19 cellular contexts compared by ENCODE assay signal in genomic region chr13:23069571-23069970, GRCh38.
DNase-seq lines count a peak whose midpoint lies in the region; ATAC-seq and TF ChIP-seq lines count a peak whose summit lies in the region.
"Had no signal": no experiment of that assay in that cellular context is flagged by ENCODE, and none has a peak within 500 bp of the region (broad histone marks: within the 10 kb centered on the region; RNA-seq: fewer than 3 reads in every experiment).

No MANE protein-coding gene starts in this region.

- H3K4me1 ChIP-seq in mesenchymal stem cell (ENCODE audit: control insufficient read depth, insufficient read depth, low read depth, low read length) (no peaks in the 10 kb centered on the region), PC-9 (replicated peaks; ENCODE audit: insufficient read depth) (no peaks in the 10 kb centered on the region)

- BruUV-seq in PC-9 (replicated peaks; lab: Mats Ljungman, UMichigan): no TSS peak

- no peak overlapping the region for H2BK5ac ChIP-seq in mesenchymal stem cell (ENCODE audit: low read depth, low read length, poor library complexity, severe bottlenecking)

- H3K27me3 Mint-ChIP-seq in HFFc6 (ENCODE audit: insufficient read depth): no peaks in the 10 kb centered on the region; the same call in 1 of the 2 replicates
- peaks cover 0 to 6% of the 10 kb centered on the region in 2 donors for H3K27me3 Mint-ChIP-seq in natural killer cell treated with Interleukin-12 subunit alpha and Interleukin-12 subunit beta and Interleukin-15 and Interleukin-18, amount 100 ng/mL, for 72 hours
- H3K27me3 Mint-ChIP-seq: type B pancreatic cell had no signal

- no peak overlapping the region for H2BK12ac ChIP-seq in mesenchymal stem cell (ENCODE audit: low read length in 2 of 2)

- H3K9me3 ChIP-seq in mesenchymal stem cell (ENCODE audit: control insufficient read depth, low read length) (peaks cover 8% of the 10 kb centered on the region), PC-9 (ENCODE audit: insufficient read depth, low read depth) (no peaks in the 10 kb centered on the region)

- peak overlapping the region; percentile 82 for H3K9ac ChIP-seq in mesenchymal stem cell (ENCODE audit: low read length)

- H3K9me3 Mint-ChIP-seq in HFFc6: peaks cover 15% of the 10 kb centered on the region
- no peaks in the 10 kb centered on the region for H3K9me3 Mint-ChIP-seq in natural killer cell treated with Interleukin-12 subunit alpha and Interleukin-12 subunit beta and Interleukin-15 and Interleukin-18, amount 100 ng/mL, for 72 hours
- H3K9me3 Mint-ChIP-seq: activated T-helper 2 cell treated with anti-CD3 and anti-CD28 coated beads, Interferon-gamma antibody, Interleukin-2, Interleukin-4, amounts not matched to agents 10 μg/mL and 5 μg/mL and 100 μg/mL, durations not matched to agents 14 hours and 24 hours and 36 hours had no signal

- H3K27me3 ChIP-seq in mesenchymal stem cell (ENCODE audit: control insufficient read depth in 1 of 2, insufficient read depth in 1 of 2, low read length in 2 of 2) (no peaks in the 10 kb centered on the region), PC-9 (ENCODE audit: insufficient read depth, low read depth) (peaks cover 35% of the 10 kb centered on the region)

- H3K27ac ChIP-seq in mesenchymal stem cell (ENCODE audit: low read length, poor library complexity, severe bottlenecking): no peak overlapping the region
- no peak overlapping the region for H3K27ac ChIP-seq in PC-9
- H3K27ac ChIP-seq: skin epidermis had no signal

- no peak overlapping the region for H3K18ac ChIP-seq in mesenchymal stem cell (ENCODE audit: low read depth in 1 of 2, low read length in 2 of 2)

- TF ChIP-seq CTCF in HFFc6 (IDR thresholded peaks at IDR 0.05) (no peak), cardiac fibroblast (IDR thresholded peaks at IDR 0.05; ENCODE audit: low read depth, low read length) (no peak), PC-9 (conservative IDR thresholded peaks at IDR 0.05) (no peak)

- no peak overlapping the region for H2BK120ac ChIP-seq in mesenchymal stem cell (ENCODE audit: low read depth, low read length)

- H3K14ac ChIP-seq in mesenchymal stem cell (ENCODE audit: low read length in 2 of 2): no peak overlapping the region

- H3K27ac Mint-ChIP-seq in HFFc6: peak overlapping the region; percentile 89
- H3K27ac Mint-ChIP-seq in natural killer cell treated with Interleukin-12 subunit alpha and Interleukin-12 subunit beta and Interleukin-15 and Interleukin-18, amount 100 ng/mL, for 72 hours: no peak overlapping the region
- H3K27ac Mint-ChIP-seq: activated T-helper 2 cell treated with anti-CD3 and anti-CD28 coated beads, Interferon-gamma antibody, Interleukin-2, Interleukin-4, amounts not matched to agents 10 μg/mL and 5 μg/mL and 100 μg/mL, durations not matched to agents 14 hours and 24 hours and 36 hours; type B pancreatic cell had no signal

- no CpG with 5 or more reads among the region's 1 CpG for WGBS in mesenchymal stem cell

- H3K36me3 ChIP-seq in mesenchymal stem cell (ENCODE audit: control insufficient read depth in 1 of 2, insufficient read depth in 2 of 2, low read depth in 1 of 2, low read length in 2 of 2): no peaks in the 10 kb centered on the region
- no peaks in the 10 kb centered on the region for H3K36me3 ChIP-seq in PC-9 (ENCODE audit: low read depth)

- no peak for ATAC-seq in natural killer cell treated with Interleukin-12 subunit alpha and Interleukin-12 subunit beta and Interleukin-15 and Interleukin-18, amount 100 ng/mL, for 72 hours

- peaks cover 13% of the 10 kb centered on the region for H3K36me3 Mint-ChIP-seq in HFFc6 (ENCODE audit: low read depth)
- H3K36me3 Mint-ChIP-seq in natural killer cell treated with Interleukin-12 subunit alpha and Interleukin-12 subunit beta and Interleukin-15 and Interleukin-18, amount 100 ng/mL, for 72 hours: no peaks in the 10 kb centered on the region
- H3K36me3 Mint-ChIP-seq: type B pancreatic cell had no signal

- DNase-seq in AG08396 (ENCODE audit: low spot score): peak; percentile 68
- DNase-seq in HFFc6: peak; percentile 71
- peak; percentile 59 to 70 for DNase-seq in cardiac fibroblast (ENCODE audit: low read depth in 2 of 2)
- DNase-seq in mesenchymal stem cell: no peak
- DNase-seq in natural killer cell treated with Interleukin-12 subunit alpha and Interleukin-12 subunit beta and Interleukin-15 and Interleukin-18, amount 100 ng/mL, for 72 hours (ENCODE audit: low spot score): no peak
- DNase-seq in AML-193 (lab: John Stamatoyannopoulos, UW): no peak
- no peak for DNase-seq in PC-9
- no peak for DNase-seq in COR-L47 (lab: John Stamatoyannopoulos, UW)
- DNase-seq: anterior cingulate cortex; C1 segment of cervical spinal cord; dermis blood vessel endothelial cell; DMS79 treated with DMSO at 0.1 percent for 48 hours; NCI-H1436; NCI-H446 treated with DMSO at 0.1 percent for 48 hours; nucleus accumbens; stimulated activated naive CD4-positive, alpha-beta T cell had no signal

- no peak overlapping the region for H3K4ac ChIP-seq in mesenchymal stem cell (ENCODE audit: low read depth in 1 of 2, low read length in 2 of 2)

- CTCF ChIA-PET in PC-9 (lab: Charles Lee): no interaction called here

- no peak overlapping the region for H2BK15ac ChIP-seq in mesenchymal stem cell (ENCODE audit: low read depth, poor library complexity, severe bottlenecking)

- H3K9me2 ChIP-seq in PC-9 (ENCODE audit: insufficient read depth): no peaks in the 10 kb centered on the region

- H2AK5ac ChIP-seq in mesenchymal stem cell (ENCODE audit: low read length, severe bottlenecking): no peak overlapping the region

- H3K4me3 Mint-ChIP-seq in HFFc6: peak overlapping the region; percentile 68
- no peak overlapping the region for H3K4me3 Mint-ChIP-seq in natural killer cell treated with Interleukin-12 subunit alpha and Interleukin-12 subunit beta and Interleukin-15 and Interleukin-18, amount 100 ng/mL, for 72 hours
- H3K4me3 Mint-ChIP-seq: type B pancreatic cell had no signal

- intact Hi-C loops in PC-9 (cut with micrococcal nuclease; ENCODE audit: unreplicated experiment): no loop called here

- peaks cover 34% of the 10 kb centered on the region for H3K4me1 Mint-ChIP-seq in HFFc6 (ENCODE audit: low read depth)
- H3K4me1 Mint-ChIP-seq in natural killer cell treated with Interleukin-12 subunit alpha and Interleukin-12 subunit beta and Interleukin-15 and Interleukin-18, amount 100 ng/mL, for 72 hours (ENCODE audit: low read depth in 2 of 2): no peaks in the 10 kb centered on the region

- no peak overlapping the region for H4K91ac ChIP-seq in mesenchymal stem cell (ENCODE audit: low read length)

- no peaks in the 10 kb centered on the region for H3K79me2 ChIP-seq in PC-9 (ENCODE audit: low read depth)

- no peaks in the 10 kb centered on the region for H4K20me1 ChIP-seq in PC-9 (ENCODE audit: insufficient read depth)

- H3K4me3 ChIP-seq in cardiac fibroblast (replicated peaks in 1 of 2; ENCODE audit: low read depth in 2 of 2, low read length in 2 of 2) (no peak overlapping the region), mesenchymal stem cell (ENCODE audit: insufficient read depth in 1 of 2, low read depth in 1 of 2, low read length in 2 of 2) (peak overlapping the region in 1 of 2 experiments; percentile 42), PC-9 (no peak overlapping the region)
- H3K4me3 ChIP-seq: skin epidermis had no signal

- H2AFZ ChIP-seq in mesenchymal stem cell (ENCODE audit: low read depth, low read length) (no peak overlapping the region), PC-9 (no peak overlapping the region)

- POLR2A ChIA-PET in PC-9 (lab: Charles Lee; ENCODE audit: unreplicated experiment): no interaction called here

- no peak overlapping the region for H3K23ac ChIP-seq in mesenchymal stem cell (ENCODE audit: low read length in 2 of 2)

- H4K8ac ChIP-seq in mesenchymal stem cell (ENCODE audit: low read length): no peak overlapping the region

- no peaks in the 10 kb centered on the region for H3K79me1 ChIP-seq in mesenchymal stem cell (replicated peaks; ENCODE audit: low read length, poor library complexity, severe bottlenecking)

- H3F3A ChIP-seq in PC-9 (ENCODE audit: insufficient read depth, low read depth): no peaks in the 10 kb centered on the region

- H3K4me2 ChIP-seq in mesenchymal stem cell (ENCODE audit: low read length, poor library complexity, severe bottlenecking) (no peak overlapping the region), PC-9 (no peak overlapping the region)

Comparison
In these comparisons a context has a peak if more than half of its experiments do, and no peak if none do; other contexts are left out.
1. DNase-seq: peak in AG08396 (single experiment), HFFc6 (single experiment) and cardiac fibroblast (2 of 2); none in mesenchymal stem cell (single experiment), natural killer cell treated with Interleukin-12 subunit alpha and Interleukin-12 subunit beta and Interleukin-15 and Interleukin-18, amount 100 ng/mL, for 72 hours (single experiment), AML-193 (0 of 2), PC-9 (0 of 2) and COR-L47 (single experiment).